In genomic region chr12:93316623-93316971, GRCh38 we compare ENCODE assay signal across 1 cellular context.
TF ChIP-seq lines count a peak whose summit lies in the region.

No MANE protein-coding gene starts in this region.

TF ChIP-seq in K562, 482 proteins besides CTCF, POLR2A, EP300 and RAD21 (continued from another document):
- TF ChIP-seq, protein P1, sequence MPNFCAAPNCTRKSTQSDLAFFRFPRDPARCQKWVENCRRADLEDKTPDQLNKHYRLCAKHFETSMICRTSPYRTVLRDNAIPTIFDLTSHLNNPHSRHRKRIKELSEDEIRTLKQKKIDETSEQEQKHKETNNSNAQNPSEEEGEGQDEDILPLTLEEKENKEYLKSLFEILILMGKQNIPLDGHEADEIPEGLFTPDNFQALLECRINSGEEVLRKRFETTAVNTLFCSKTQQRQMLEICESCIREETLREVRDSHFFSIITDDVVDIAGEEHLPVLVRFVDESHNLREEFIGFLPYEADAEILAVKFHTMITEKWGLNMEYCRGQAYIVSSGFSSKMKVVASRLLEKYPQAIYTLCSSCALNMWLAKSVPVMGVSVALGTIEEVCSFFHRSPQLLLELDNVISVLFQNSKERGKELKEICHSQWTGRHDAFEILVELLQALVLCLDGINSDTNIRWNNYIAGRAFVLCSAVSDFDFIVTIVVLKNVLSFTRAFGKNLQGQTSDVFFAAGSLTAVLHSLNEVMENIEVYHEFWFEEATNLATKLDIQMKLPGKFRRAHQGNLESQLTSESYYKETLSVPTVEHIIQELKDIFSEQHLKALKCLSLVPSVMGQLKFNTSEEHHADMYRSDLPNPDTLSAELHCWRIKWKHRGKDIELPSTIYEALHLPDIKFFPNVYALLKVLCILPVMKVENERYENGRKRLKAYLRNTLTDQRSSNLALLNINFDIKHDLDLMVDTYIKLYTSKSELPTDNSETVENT (CRISPR knock-in tag; IDR thresholded peaks at IDR 0.05), result no peak
- TF ChIP-seq NCOA4 (IDR thresholded peaks at IDR 0.05; ENCODE audit: partially characterized antibody), result no peak
- TF ChIP-seq PCBP2 (IDR thresholded peaks at IDR 0.05; ENCODE audit: low read depth, low read length, poor library complexity, severe bottlenecking), result no peak
